ENCODE assay signal across 11 cellular contexts in the genomic region with DNA sequence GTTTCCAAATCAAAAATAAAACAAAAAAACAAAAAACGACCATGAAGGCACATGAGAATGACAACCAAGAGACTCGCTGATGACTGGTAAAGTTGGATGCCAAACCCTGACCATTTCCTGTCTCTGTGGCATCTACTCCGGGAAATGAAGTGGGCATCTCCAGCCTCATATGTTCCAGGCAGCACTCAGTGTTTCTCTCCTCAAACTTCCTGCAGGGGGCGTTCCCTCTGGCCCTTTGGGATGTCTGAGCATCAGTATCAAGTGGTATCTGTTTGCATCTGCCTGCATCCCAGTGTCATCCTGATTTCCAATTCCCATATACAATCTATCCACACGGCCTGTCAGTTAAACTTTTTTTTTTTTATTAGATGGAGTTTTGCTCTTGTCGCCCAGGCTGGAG. TPM values are rescaled to one million over a fixed set of nuclear protein-coding genes. Genes with fewer than 3 reads are reported as not detected.
A peak's percentile ranks its signal among the peaks of the same experiment; 100 is the strongest.
DNase-seq lines count a peak whose midpoint lies in the region; ATAC-seq and TF ChIP-seq lines count a peak whose summit lies in the region.
"Had no signal": no experiment of that assay in that cellular context is flagged by ENCODE, and none has a peak within 500 bp of the region (broad histone marks: within the 10 kb centered on the region; RNA-seq: fewer than 3 reads in every experiment).

No MANE protein-coding gene starts in this region.

- peak; percentile 56 for TF ChIP-seq CTCF in DOHH2 (IDR thresholded peaks at IDR 0.05; ENCODE audit: low read depth, low read length, poor library complexity, severe bottlenecking)
- peak; percentile 42 for TF ChIP-seq CTCF in SK-N-SH (IDR thresholded peaks at IDR 0.05)

- peaks cover 11% of the 10 kb centered on the region for H3K27me3 ChIP-seq in DOHH2 (ENCODE audit: control insufficient read depth, low read length)
- peaks cover 25% of the 10 kb centered on the region; the same call in 1 of the 2 replicates for H3K27me3 ChIP-seq in SK-N-SH (ENCODE audit: insufficient read depth)

- H3K9me2 ChIP-seq in DOHH2 (replicated peaks; ENCODE audit: control insufficient read depth, low read length), result no peaks in the 10 kb centered on the region
- no peaks in the 10 kb centered on the region for H3K9me2 ChIP-seq in SK-N-SH

- H3K4me3 ChIP-seq in DOHH2 (ENCODE audit: low read length), result no peak overlapping the region
- H3K4me3 ChIP-seq in SK-N-SH (ENCODE audit: low read depth in 2 of 2, low read length in 1 of 2), result no peak overlapping the region; a peak in 1 of 4 replicates

- H3K4me1 ChIP-seq in DOHH2 (ENCODE audit: control insufficient read depth, low read length) (no peaks in the 10 kb centered on the region), SK-N-SH (ENCODE audit: control insufficient read depth in 1 of 2, insufficient read depth in 2 of 2, low read depth in 1 of 2, low read length in 1 of 2) (no peaks in the 10 kb centered on the region)

- H3K27ac ChIP-seq in DOHH2 (ENCODE audit: low read depth, low read length) (no peak overlapping the region), SK-N-SH (ENCODE audit: low read depth in 2 of 2, low read length in 1 of 2) (no peak overlapping the region)

- ATAC-seq in HG02973 (IDR thresholded peaks at IDR 0.05; ENCODE audit: unreplicated experiment), result no peak

- POLR2A ChIA-PET in SK-N-SH (lab: Yijun Ruan, JAX), result no interaction called here

- H3K4me2 ChIP-seq in DOHH2 (ENCODE audit: low read length), result no peak overlapping the region
- no peak overlapping the region for H3K4me2 ChIP-seq in SK-N-SH

- no peak for TF ChIP-seq EP300 in SK-N-SH (IDR thresholded peaks at IDR 0.05; ENCODE audit: borderline replicate concordance in 1 of 2, low read depth in 1 of 2, low read length in 1 of 2)

- no peak overlapping the region for H2AFZ ChIP-seq in SK-N-SH (ENCODE audit: low read depth)

- no peaks in the 10 kb centered on the region for H3F3A ChIP-seq in DOHH2 (ENCODE audit: control insufficient read depth, insufficient read depth)
- H3F3A ChIP-seq in SK-N-SH (replicated peaks; ENCODE audit: insufficient read depth), result no peaks in the 10 kb centered on the region

- 4% methylated on average over 6 of the region's 6 CpGs for WGBS in SK-N-SH (ENCODE audit: low lambda C conversion rate)

- TF ChIP-seq RAD21 in SK-N-SH (IDR thresholded peaks at IDR 0.05; ENCODE audit: low read length), result no peak

- CTCF ChIA-PET in SK-N-SH (lab: Yijun Ruan, JAX), result interaction anchor here (1.8 kb wide), 1 partner anchor 150 kb away, joined by 4 read pairs; no protein-coding TSS in a partner anchor

- H3K79me2 ChIP-seq in DOHH2 (ENCODE audit: control insufficient read depth, low read length), result no peaks in the 10 kb centered on the region
- H3K79me2 ChIP-seq in SK-N-SH (ENCODE audit: insufficient read depth), result no peaks in the 10 kb centered on the region

- H3K9me3 ChIP-seq in DOHH2 (ENCODE audit: control insufficient read depth, insufficient read depth, low read length), result no peaks in the 10 kb centered on the region
- H3K9me3 ChIP-seq in SK-N-SH, result no peaks in the 10 kb centered on the region

- no peaks in the 10 kb centered on the region for H4K20me1 ChIP-seq in DOHH2 (ENCODE audit: control insufficient read depth, insufficient read depth, low read depth, low read length)
- H4K20me1 ChIP-seq in SK-N-SH (ENCODE audit: insufficient read depth), result no peaks in the 10 kb centered on the region

- H3K36me3 ChIP-seq in DOHH2 (ENCODE audit: control insufficient read depth, low read length), result no peaks in the 10 kb centered on the region
- no peaks in the 10 kb centered on the region for H3K36me3 ChIP-seq in SK-N-SH (replicated peaks in 1 of 2; ENCODE audit: control insufficient read depth in 1 of 2, insufficient read depth in 2 of 2, low read length in 1 of 2)

- H3K9ac ChIP-seq in SK-N-SH, result no peak overlapping the region

- DNase-seq in H4 (ENCODE audit: low spot score), result peak; percentile 28
- peak; percentile 27 for DNase-seq in SK-N-SH
- DNase-seq in iPS DF 19.7 (ENCODE audit: low read depth, low spot score), result peak; percentile 40
- DNase-seq in NCI-H1048 (lab: John Stamatoyannopoulos, UW), result no peak
- DNase-seq in NCI-H1417 treated with DMSO at 0.1 percent for 48 hours (lab: John Stamatoyannopoulos, UW), result no peak
- DNase-seq: head of caudate nucleus, NCI-H1436, T-helper 9 cell had no signal

TF ChIP-seq in SK-N-SH, 30 proteins besides CTCF, POLR2A, EP300 and RAD21:
- no peak for TF ChIP-seq MXI1 (IDR thresholded peaks at IDR 0.05; ENCODE audit: low read depth, low read length)
- no peak for TF ChIP-seq GATA2 (CRISPR knock-in tag; IDR thresholded peaks at IDR 0.05)
- TF ChIP-seq NRF1 (IDR thresholded peaks at IDR 0.05; ENCODE audit: low read depth, low read length), result no peak
- no peak for TF ChIP-seq RFX5 (IDR thresholded peaks at IDR 0.05; ENCODE audit: low read length)
- TF ChIP-seq EZH2phosphoT487 (IDR thresholded peaks at IDR 0.05; ENCODE audit: borderline replicate concordance, low read depth), result no peak
- TF ChIP-seq POLR2AphosphoS5 (IDR thresholded peaks at IDR 0.05; ENCODE audit: low read depth, low read length), result no peak

RNA-seq across cellular contexts. Expression of a gene that starts 9.8 kb away (rescaled TPM):
- total RNA-seq in H4 (2014; rRNA removed; shearing (Covaris generic)), result not detected in 2 replicates
- not detected in 2 replicates for polyA plus RNA-seq in SK-N-SH (2012; rRNA removed)
- polyA plus RNA-seq in SK-N-SH (2012; cell fraction: cytosol; rRNA removed), result not detected in 2 replicates
- not detected in 2 replicates for polyA plus RNA-seq in SK-N-SH (2012; cell fraction: nucleus; rRNA removed)

RNA-seq across cellular contexts. Expression of a gene that starts 20.1 kb away (rescaled TPM):
- total RNA-seq in H4 (2014; rRNA removed; shearing (Covaris generic)), result not detected in 2 replicates
- not detected in 2 replicates for polyA plus RNA-seq in SK-N-SH (2012; rRNA removed)
- not detected in 2 replicates for polyA plus RNA-seq in SK-N-SH (2012; cell fraction: cytosol; rRNA removed)
- polyA plus RNA-seq in SK-N-SH (2012; cell fraction: nucleus; rRNA removed), result not detected in 2 replicates

RNA-seq across cellular contexts. Expression of a gene that starts 33.0 kb away (rescaled TPM):
- not detected in 2 replicates for total RNA-seq in H4 (2014; rRNA removed; shearing (Covaris generic))
- not detected in 2 replicates for polyA plus RNA-seq in SK-N-SH (2012; rRNA removed)
- not detected in 2 replicates for polyA plus RNA-seq in SK-N-SH (2012; cell fraction: cytosol; rRNA removed)
- not detected in 2 replicates for polyA plus RNA-seq in SK-N-SH (2012; cell fraction: nucleus; rRNA removed)
- polyA plus RNA-seq: adipose tissue had no signal

RNA-seq across cellular contexts. Expression of a gene that starts 53.1 kb away (rescaled TPM):
- total RNA-seq in H4 (2014; rRNA removed; shearing (Covaris generic)), result not detected in 2 replicates
- polyA plus RNA-seq in SK-N-SH (2012; rRNA removed), result not detected in 2 replicates
- not detected in 2 replicates for polyA plus RNA-seq in SK-N-SH (2012; cell fraction: cytosol; rRNA removed)
- polyA plus RNA-seq in SK-N-SH (2012; cell fraction: nucleus; rRNA removed), result not detected in 2 replicates

RNA-seq across cellular contexts. Expression of a gene that starts 59.7 kb away (rescaled TPM):
- 3.1 and 5.1 TPM in 2 replicates for total RNA-seq in H4 (2014; rRNA removed; shearing (Covaris generic))
- 3.1 and 4.9 TPM in 2 replicates for polyA plus RNA-seq in SK-N-SH (2012; rRNA removed)
- polyA plus RNA-seq in SK-N-SH (2012; cell fraction: cytosol; rRNA removed), result 2.9 and 3.3 TPM in 2 replicates
- polyA plus RNA-seq in SK-N-SH (2012; cell fraction: nucleus; rRNA removed), result 13.3 and 14.9 TPM in 2 replicates

Comparison
In these comparisons a context has a peak if more than half of its experiments do, and no peak if none do; other contexts are left out.
1. DNase-seq: peak in H4 (single experiment), SK-N-SH (single experiment) and iPS DF 19.7 (single experiment); none in NCI-H1048 (single experiment) and NCI-H1417 treated with DMSO at 0.1 percent for 48 hours (single experiment).